1 cellular context compared by ENCODE assay signal in genomic region chr12:121452356-121453021, GRCh38.
TF ChIP-seq lines count a peak whose summit lies in the region.

No MANE protein-coding gene starts in this region.

TF ChIP-seq in endothelial cell of umbilical vein, 7 proteins besides CTCF, POLR2A, EP300 and RAD21:
- TF ChIP-seq GATA2 (IDR thresholded peaks at IDR 0.05; ENCODE audit: insufficient read depth, insufficient read length, low read depth, low read length) (no peak), JUN (IDR thresholded peaks at IDR 0.05; ENCODE audit: borderline replicate concordance, insufficient read depth, insufficient read length, low read depth) (no peak), MYC (IDR thresholded peaks at IDR 0.05; ENCODE audit: low read depth, low read length) (no peak), EZH2 (IDR thresholded peaks at IDR 0.05; ENCODE audit: borderline replicate concordance, low read depth, low read length, severe bottlenecking) (no peak), POLR2AphosphoS5 (IDR thresholded peaks at IDR 0.05; ENCODE audit: insufficient read depth, low read depth, low read length) (no peak), FOS (IDR thresholded peaks at IDR 0.05; ENCODE audit: borderline replicate concordance, insufficient read depth, low read length) (no peak), MAX (IDR thresholded peaks at IDR 0.05; ENCODE audit: insufficient read depth, insufficient read length) (no peak)
TF ChIP-seq in endothelial cell of umbilical vein: peak in this region for 0.
